9 cellular contexts compared by ENCODE assay signal in the genomic region with DNA sequence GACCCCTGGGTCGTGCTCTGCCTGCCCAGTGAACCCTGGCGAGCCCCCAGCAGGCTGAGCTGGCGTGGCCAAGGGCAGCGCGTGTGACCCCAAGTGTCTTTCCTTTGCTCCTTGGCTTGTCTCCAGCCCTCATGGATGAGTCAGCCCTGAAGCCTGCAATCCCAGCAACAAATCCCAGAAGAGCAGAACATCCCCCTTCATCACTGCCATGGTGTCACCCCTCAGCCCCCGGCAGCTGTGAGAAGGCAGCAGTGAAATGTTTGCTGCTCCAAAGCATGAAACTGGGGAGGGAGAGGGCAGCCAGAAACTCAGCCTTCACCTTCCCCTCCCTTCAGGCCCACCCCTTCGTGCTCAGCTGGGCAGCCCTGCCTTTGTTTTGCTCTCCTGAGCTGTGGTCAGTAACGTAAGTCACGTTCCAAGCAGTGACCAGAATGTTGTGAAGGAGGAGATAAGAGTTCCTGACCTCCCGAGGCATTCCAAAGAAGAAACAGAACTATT. TPM values are rescaled to one million over a fixed set of nuclear protein-coding genes. Genes with fewer than 3 reads are reported as not detected.
DNase-seq lines count a peak whose midpoint lies in the region; ATAC-seq lines count a peak whose summit lies in the region.
"Had no signal": no experiment of that assay in that cellular context is flagged by ENCODE, and none has a peak within 500 bp of the region (broad histone marks: within the 10 kb centered on the region; RNA-seq: fewer than 3 reads in every experiment).

No MANE protein-coding gene starts in this region.

- no peak overlapping the region for H3K4me3 Mint-ChIP-seq in activated T-cell treated with anti-CD3 and anti-CD28 coated beads, Interleukin-2, amount 50 U/mL, for 24 hours

- no peaks in the 10 kb centered on the region for H3K4me1 Mint-ChIP-seq in activated T-cell treated with anti-CD3 and anti-CD28 coated beads, Interleukin-2, amount 50 U/mL, for 24 hours (ENCODE audit: low read depth)

- peak; percentile 92 for DNase-seq in GM03348 (ENCODE audit: low spot score)
- DNase-seq in T1000 (lab: John Stamatoyannopoulos, UW): peak; percentile 45
- DNase-seq in glomerular visceral epithelial cell (ENCODE audit: extremely low spot score): peak; percentile 94
- DNase-seq in sciatic nerve (ENCODE audit: low spot score): peak; percentile 89
- no peak for DNase-seq in stimulated activated CD4-positive, alpha-beta T cell treated with anti-CD3 and anti-CD28 coated beads, Interleukin-12 subunit alpha, Interleukin-12 subunit beta, amount 100 ng/mL, for 4 hours
- DNase-seq in activated T-cell treated with anti-CD3 and anti-CD28 coated beads, Interleukin-2, amount 50 U/mL, for 24 hours: no peak
- no peak for DNase-seq in T-helper 1 cell
- DNase-seq in NCI-H2227 (lab: John Stamatoyannopoulos, UW; ENCODE audit: unreplicated experiment): no peak
- DNase-seq: hippocampal formation had no signal

- no peaks in the 10 kb centered on the region for H3K27me3 Mint-ChIP-seq in activated T-cell treated with anti-CD3 and anti-CD28 coated beads, Interleukin-2, amount 50 U/mL, for 24 hours

- no peak overlapping the region for H3K27ac Mint-ChIP-seq in activated T-cell treated with anti-CD3 and anti-CD28 coated beads, Interleukin-2, amount 50 U/mL, for 24 hours

- no peaks in the 10 kb centered on the region for H3K9me3 Mint-ChIP-seq in activated T-cell treated with anti-CD3 and anti-CD28 coated beads, Interleukin-2, amount 50 U/mL, for 24 hours

- intact Hi-C loops in sciatic nerve (cut with DNase I): no loop called here

- ATAC-seq in sciatic nerve: peak; percentile 91

- H3K36me3 Mint-ChIP-seq in activated T-cell treated with anti-CD3 and anti-CD28 coated beads, Interleukin-2, amount 50 U/mL, for 24 hours (ENCODE audit: low read depth): no peaks in the 10 kb centered on the region

RNA-seq across cellular contexts. Expression of gene ADAMTS15, which starts 29.8 kb away (rescaled TPM):
- 6.4 TPM for total RNA-seq in sciatic nerve

RNA-seq across cellular contexts. Expression of gene ADAMTS8, which starts 49.8 kb away (rescaled TPM):
- total RNA-seq in sciatic nerve: 4.1 TPM

Comparison
In these comparisons a context has a peak if more than half of its experiments do, and no peak if none do; other contexts are left out.
1. DNase-seq: peak in GM03348 (single experiment), T1000 (single experiment), glomerular visceral epithelial cell (single experiment) and sciatic nerve (single experiment); none in stimulated activated CD4-positive, alpha-beta T cell treated with anti-CD3 and anti-CD28 coated beads, Interleukin-12 subunit alpha, Interleukin-12 subunit beta, amount 100 ng/mL, for 4 hours (single experiment), activated T-cell treated with anti-CD3 and anti-CD28 coated beads, Interleukin-2, amount 50 U/mL, for 24 hours (single experiment), T-helper 1 cell (0 of 5) and NCI-H2227 (single experiment).